In genomic region chr18:12841070-12841469, GRCh38 we compare ENCODE assay signal across 16 cellular contexts. TPM values are rescaled to one million over a fixed set of nuclear protein-coding genes. Genes with fewer than 3 reads are reported as not detected.
DNase-seq lines count a peak whose midpoint lies in the region; ATAC-seq, FAIRE-seq and TF ChIP-seq lines count a peak whose summit lies in the region.
"Had no signal": no experiment of that assay in that cellular context is flagged by ENCODE, and none has a peak within 500 bp of the region (broad histone marks: within the 10 kb centered on the region; RNA-seq: fewer than 3 reads in every experiment).

No MANE protein-coding gene starts in this region.

- H3K9ac ChIP-seq in HepG2 (ENCODE audit: insufficient read depth, low read depth, low read length) = no peak overlapping the region

- TF ChIP-seq POLR2A in HepG2 (IDR thresholded peaks at IDR 0.05; ENCODE audit: insufficient read depth in 1 of 2, low read depth in 2 of 2, low read length in 2 of 2) (no peak), right lobe of liver (IDR thresholded peaks at IDR 0.05) (no peak)

- H3K4me2 ChIP-seq in HepG2 (ENCODE audit: low read depth, low read length) = no peak overlapping the region

- H3K4me3 ChIP-seq in HepG2 (replicated peaks in 1 of 3; ENCODE audit: insufficient read depth in 1 of 3, low read depth in 2 of 3, low read length in 3 of 3) (no peak overlapping the region), right lobe of liver (no peak overlapping the region), epithelial cell of proximal tubule (ENCODE audit: low read depth, low read length) (no peak overlapping the region), small intestine (ENCODE audit: low read depth in 1 of 2, low read length in 2 of 2) (no peak overlapping the region)

- ATAC-seq in HepG2 = no peak
- no peak for ATAC-seq in right lobe of liver
- ATAC-seq in T-helper 17 cell = no peak
- no peak for ATAC-seq in HG02970 (IDR thresholded peaks at IDR 0.05; ENCODE audit: low FRiP score, unreplicated experiment)
- ATAC-seq in GM21528 (IDR thresholded peaks at IDR 0.05; ENCODE audit: low FRiP score, unreplicated experiment) = no peak

- TF ChIP-seq CTCF in HepG2 (CRISPR knock-in tag; IDR thresholded peaks at IDR 0.05) (0 out of 2 replicates have a peak, but pooled peaks have one; percentile 3), right lobe of liver (IDR thresholded peaks at IDR 0.05) (no peak), epithelial cell of proximal tubule (conservative IDR thresholded peaks at IDR 0.05; ENCODE audit: low read depth, low read length) (peak; percentile 32)

- no peak for FAIRE-seq in HepG2 (lab: Jason Lieb, UNC)
- FAIRE-seq in urothelium cell line (lab: Jason Lieb, UNC) = peak; percentile 63
- no peak for FAIRE-seq in small intestine (lab: Jason Lieb, UNC)

- peaks cover 5 to 12% of the 10 kb centered on the region in 2 experiments; a peak in 4 of 5 replicates for H3K36me3 ChIP-seq in HepG2 (replicated peaks in 1 of 2; ENCODE audit: control insufficient read depth in 1 of 2, insufficient read depth in 2 of 2, low read length in 2 of 2)
- H3K36me3 ChIP-seq in right lobe of liver = no peaks in the 10 kb centered on the region
- H3K36me3 ChIP-seq in small intestine (ENCODE audit: control insufficient read depth in 2 of 2, insufficient read depth in 2 of 2, low read length in 2 of 2) = no peaks in the 10 kb centered on the region
- H3K36me3 ChIP-seq: BE2C had no signal

- H3K4me1 Mint-ChIP-seq in T-helper 17 cell = peaks cover 67% of the 10 kb centered on the region

- WGBS in HepG2 (ENCODE audit: low lambda C conversion rate) = 98% methylated on average over 6 of the region's 6 CpGs
- 93% methylated on average over 6 of the region's 6 CpGs for WGBS in right lobe of liver (ENCODE audit: insufficient coverage, low coverage, low lambda C conversion rate, missing lambda C conversion rate)
- 96 to 99% (median 96%) methylated on average over 6 of the region's 6 CpGs for WGBS in small intestine, 3 donors

- H3K27ac ChIP-seq in HepG2 (ENCODE audit: extremely low read length, insufficient read depth, low read length) = no peak overlapping the region
- H3K27ac ChIP-seq in right lobe of liver = peak overlapping the region in 1 of 3 donors; percentile 46
- H3K27ac ChIP-seq in small intestine (ENCODE audit: low read depth in 1 of 2, low read length in 1 of 2) = peak overlapping the region in 1 of 2 donors; percentile 42

- H3K27me3 ChIP-seq in HepG2 (ENCODE audit: control insufficient read depth in 1 of 2, insufficient read depth in 2 of 2, low read length in 2 of 2) (no peaks in the 10 kb centered on the region), right lobe of liver (no peaks in the 10 kb centered on the region), small intestine (ENCODE audit: control insufficient read depth in 2 of 2, insufficient read depth in 2 of 2, low read length in 2 of 2) (no peaks in the 10 kb centered on the region)
- H3K27me3 ChIP-seq: BE2C had no signal

- H3K36me3 Mint-ChIP-seq in T-helper 17 cell (ENCODE audit: low read depth) = peaks cover 6% of the 10 kb centered on the region

- no peak for TF ChIP-seq EP300 in HepG2 (IDR thresholded peaks at IDR 0.05; ENCODE audit: low read depth in 2 of 2, low read length in 2 of 2)
- no peak for TF ChIP-seq EP300 in HepG2 (CRISPR knock-in tag; IDR thresholded peaks at IDR 0.05; ENCODE audit: borderline replicate concordance)

- no peak for TF ChIP-seq RAD21 in HepG2 (CRISPR knock-in tag; IDR thresholded peaks at IDR 0.05)

- H3K4me1 ChIP-seq in HepG2 (ENCODE audit: insufficient read depth, low read length) = peaks cover 24% of the 10 kb centered on the region
- peaks cover 4 to 29% (median 7%) of the 10 kb centered on the region in 4 donors for H3K4me1 ChIP-seq in right lobe of liver
- peaks cover 0 to 10% of the 10 kb centered on the region in 2 donors for H3K4me1 ChIP-seq in small intestine (ENCODE audit: control insufficient read depth in 2 of 2, insufficient read depth in 1 of 2, low read depth in 1 of 2, low read length in 1 of 2)
- H3K4me1 ChIP-seq: BE2C had no signal

- peak overlapping the region; percentile 88 for H3K27ac Mint-ChIP-seq in T-helper 17 cell
- H3K27ac Mint-ChIP-seq: HFFc6 had no signal

- H2AFZ ChIP-seq in HepG2 (ENCODE audit: low read length) = no peak overlapping the region

- CTCF ChIA-PET in HepG2 (lab: Yijun Ruan, JAX; ENCODE audit: low intra/inter-chr PET ratio, low total read pairs) = no interaction called here

- H4K20me1 ChIP-seq in HepG2 (ENCODE audit: insufficient read depth, low read length) = no peaks in the 10 kb centered on the region

- DNase-seq in HepG2 (ENCODE audit: low spot score) = no peak
- no peak for DNase-seq in right lobe of liver
- DNase-seq in T-helper 17 cell = no peak
- DNase-seq in epithelial cell of proximal tubule (ENCODE audit: low read depth) = no peak
- no peak for DNase-seq in urothelium cell line (ENCODE audit: low spot score)
- no peak for DNase-seq in small intestine
- DNase-seq: activated CD4-positive, alpha-beta T cell treated with anti-CD3 and anti-CD28 coated beads for 4 hours; activated gamma-delta T cell treated with Interleukin-2 at 50 U/mL for 16 hours; BE2C; caudate nucleus; HFFc6; NCI-H1694; NCI-H524; substantia nigra had no signal

- in situ Hi-C loops in HepG2 (cut with HindIII; ENCODE audit: extremely low pct_ligation_motif_present, low pct_unique_long_range_greater_than_20kb) = no loop called here

- H3K4me3 Mint-ChIP-seq in T-helper 17 cell = peak overlapping the region; percentile 67
- H3K4me3 Mint-ChIP-seq: HFFc6 had no signal

- intact Hi-C loops in HepG2 (cut with micrococcal nuclease; ENCODE audit: unreplicated experiment) = no loop called here
- intact Hi-C loops in right lobe of liver (cut with DNase I) = no loop called here

- H3K79me2 ChIP-seq in HepG2 (ENCODE audit: insufficient read depth, low read length) = peaks cover 15% of the 10 kb centered on the region

- H3K9me3 ChIP-seq in HepG2 (ENCODE audit: low read length) = no peaks in the 10 kb centered on the region
- no peaks in the 10 kb centered on the region for H3K9me3 ChIP-seq in right lobe of liver
- H3K9me3 ChIP-seq in T-helper 17 cell (ENCODE audit: control insufficient read depth, low read length, poor library complexity, severe bottlenecking) = no peaks in the 10 kb centered on the region
- no peaks in the 10 kb centered on the region for H3K9me3 ChIP-seq in small intestine (ENCODE audit: control insufficient read depth, low read depth)
- H3K9me3 ChIP-seq: BE2C had no signal

- POLR2A ChIA-PET in HepG2 (lab: Yijun Ruan, JAX) = no interaction called here

- no peaks in the 10 kb centered on the region for H3K27me3 Mint-ChIP-seq in T-helper 17 cell

- BruUV-seq in HepG2 (replicated peaks; lab: Mats Ljungman, UMichigan) = no TSS peak

TF ChIP-seq in HepG2, 621 proteins besides CTCF, POLR2A, EP300 and RAD21:
- no peak for TF ChIP-seq ESRRA (CRISPR knock-in tag; IDR thresholded peaks at IDR 0.05; ENCODE audit: low read depth)

RNA-seq across cellular contexts. Expression of gene PTPN2, which starts 43.0 kb away (rescaled TPM):
- total RNA-seq in HepG2 (2016; rRNA removed; fragmentation: Illumina TruSeq; extraction: Trizol) (41.5 and 50.4 TPM in 2 replicates), right lobe of liver (10 to 100 TPM in 5 of 6 experiments, 1 to 10 TPM in 1; 7.5 to 41.1 (median 14.7) TPM), T-helper 17 cell (10 to 100 TPM; 72.8 to 74.8 TPM), epithelial cell of proximal tubule (29.6 and 54.0 TPM in 2 replicates)
- total RNA-seq in HepG2 (2016; cell fraction: cytosol; rRNA removed; fragmentation: Illumina TruSeq; extraction: Trizol; ENCODE audit: low read depth) = 49.3 and 52.6 TPM in 2 replicates
- total RNA-seq in HepG2 (2016; cell fraction: insoluble cytoplasmic fraction; rRNA removed; fragmentation: Illumina TruSeq; extraction: Trizol) = 38.4 and 56.0 TPM in 2 replicates
- 51.7 and 54.4 TPM in 2 replicates for total RNA-seq in HepG2 (2016; cell fraction: membrane; rRNA removed; fragmentation: Illumina TruSeq; extraction: Trizol)
- 26.0 and 29.7 TPM in 2 replicates for total RNA-seq in HepG2 (2016; cell fraction: nucleus; rRNA removed; fragmentation: Illumina TruSeq; extraction: Trizol)
- polyA plus RNA-seq in HepG2 (2011; rRNA removed) (19.0 and 24.9 TPM in 2 replicates), small intestine (10 to 100 TPM; 25.7 to 32.0 (median 30.3) TPM)
- polyA plus RNA-seq in HepG2 (2011; cell fraction: cytosol; rRNA removed) = 10.2 and 14.5 TPM in 2 replicates
- polyA plus RNA-seq in HepG2 (2011; cell fraction: nucleus; rRNA removed) = 11.5 and 12.9 TPM in 2 replicates
- polyA plus RNA-seq in HepG2 (2012) = 22.1 and 25.7 TPM in 2 replicates
- polyA plus RNA-seq in HepG2 (2016; cell fraction: cytosol; fragmentation: Illumina TruSeq; extraction: Trizol; ENCODE audit: low read depth) = 32.5 and 35.5 TPM in 2 replicates
- 63.2 and 65.8 TPM in 2 replicates for polyA plus RNA-seq in HepG2 (2016; cell fraction: insoluble cytoplasmic fraction; fragmentation: Illumina TruSeq; extraction: Trizol; ENCODE audit: low read depth)
- 42.7 and 43.8 TPM in 2 replicates for polyA plus RNA-seq in HepG2 (2016; cell fraction: membrane; fragmentation: Illumina TruSeq; extraction: Trizol; ENCODE audit: low read depth)
- 42.7 and 47.1 TPM in 2 replicates for polyA plus RNA-seq in HepG2 (2016; cell fraction: nucleus; fragmentation: Illumina TruSeq; extraction: Trizol; ENCODE audit: insufficient read depth, low read depth)
- 15.3 and 15.9 TPM in 2 replicates for polyA minus RNA-seq in HepG2 (2011; rRNA and poly(A)+ RNA removed; ENCODE audit: low replicate concordance)
- 19.2 and 19.3 TPM in 2 replicates for polyA minus RNA-seq in HepG2 (2011; cell fraction: cytosol; rRNA and poly(A)+ RNA removed)
- 31.0 and 33.9 TPM in 2 replicates for polyA minus RNA-seq in HepG2 (2011; cell fraction: nucleus; rRNA and poly(A)+ RNA removed)

Comparison
In these comparisons a context has a peak if more than half of its experiments do, and no peak if none do; other contexts are left out.
1. CTCF ChIP-seq: peak in HepG2 (single experiment) and epithelial cell of proximal tubule (single experiment); none in right lobe of liver (0 of 4).